ENCODE assay signal across 11 cellular contexts in the genomic region with DNA sequence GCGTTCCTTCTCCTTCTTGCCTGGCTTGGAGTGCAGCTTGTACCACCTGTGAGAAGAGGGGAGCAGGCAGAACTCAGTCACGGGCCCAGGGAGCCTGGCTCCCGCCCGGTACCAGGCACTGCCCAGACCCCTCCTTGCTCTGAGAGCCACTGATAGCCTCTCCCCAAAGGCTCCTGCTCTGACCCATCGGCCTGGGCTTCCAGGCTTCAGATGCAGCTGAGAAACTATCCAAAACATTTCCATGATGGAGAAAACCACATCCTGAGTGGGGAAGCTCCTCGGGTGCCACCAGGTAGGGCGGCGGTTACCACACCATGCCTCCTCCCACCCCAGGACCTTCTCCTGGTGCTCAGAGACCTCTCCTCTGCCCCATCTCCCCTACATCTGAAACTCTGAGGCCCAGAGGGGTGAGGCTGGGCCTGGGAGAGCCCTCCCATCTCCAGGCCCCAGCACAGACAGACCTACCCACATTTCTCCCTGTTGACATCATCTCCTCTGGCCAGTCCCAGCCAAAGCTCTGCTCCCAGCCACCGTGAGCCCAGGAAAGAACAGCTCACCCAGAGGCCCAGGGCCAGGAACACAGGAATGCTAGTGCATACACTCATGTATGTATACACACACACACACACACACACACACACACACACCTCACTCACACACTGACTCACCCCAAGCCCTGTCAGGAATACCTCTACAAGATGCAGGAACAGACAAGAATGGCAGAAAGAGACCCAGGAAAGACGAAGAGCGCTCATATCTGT. TPM values are rescaled to one million over a fixed set of nuclear protein-coding genes. Genes with fewer than 3 reads are reported as not detected.
A peak's percentile ranks its signal among the peaks of the same experiment; 100 is the strongest.
DNase-seq lines count a peak whose midpoint lies in the region; ATAC-seq, FAIRE-seq and TF ChIP-seq lines count a peak whose summit lies in the region.
"Had no signal": no experiment of that assay in that cellular context is flagged by ENCODE, and none has a peak within 500 bp of the region (broad histone marks: within the 10 kb centered on the region; RNA-seq: fewer than 3 reads in every experiment).

No MANE protein-coding gene starts in this region.

- POLR2A ChIA-PET in Caco-2 (lab: Charles Lee): no interaction called here

- H3K36me3 ChIP-seq in Caco-2 (ENCODE audit: control insufficient read depth, insufficient read depth, low read length): no peaks in the 10 kb centered on the region
- peaks cover 0 to 2% of the 10 kb centered on the region in 2 donors for H3K36me3 ChIP-seq in small intestine (ENCODE audit: control insufficient read depth in 2 of 2, insufficient read depth in 2 of 2, low read length in 2 of 2)

- 82 to 93% (median 83%) methylated on average over 11 of the region's 11 CpGs for WGBS in small intestine, 3 donors

- no peak for ATAC-seq in HG03135 (IDR thresholded peaks at IDR 0.05; ENCODE audit: unreplicated experiment)

- H3K4me1 Mint-ChIP-seq in Caco-2 (ENCODE audit: low read depth, unreplicated experiment): peaks cover 24% of the 10 kb centered on the region

- no peak overlapping the region for H3K4me3 Mint-ChIP-seq in Caco-2 (ENCODE audit: unreplicated experiment)
- H3K4me3 Mint-ChIP-seq: activated CD4-positive, alpha-beta memory T cell treated with anti-CD3 and anti-CD28 coated beads for 36 hours had no signal

- no peak overlapping the region for H3K27ac ChIP-seq in small intestine (ENCODE audit: low read depth in 1 of 2, low read length in 1 of 2)

- H3K4me1 ChIP-seq in Caco-2: peaks cover 47% of the 10 kb centered on the region
- no peaks in the 10 kb centered on the region for H3K4me1 ChIP-seq in small intestine (ENCODE audit: control insufficient read depth in 2 of 2, insufficient read depth in 1 of 2, low read depth in 1 of 2, low read length in 1 of 2)

- DNase-seq in Caco-2 (peak; percentile 63 to 73), SW 1271 (lab: John Stamatoyannopoulos, UW) (peak; percentile 43 to 73), foreskin fibroblast (peak; percentile 99), posterior vena cava (ENCODE audit: low spot score) (peak; percentile 93), small intestine (no peak)
- no peak for DNase-seq in stimulated activated CD4-positive, alpha-beta T cell treated with anti-CD3 and anti-CD28 coated beads, Interleukin-2, amount 100 ng/mL, for 24 hours
- DNase-seq in activated naive CD4-positive, alpha-beta T cell treated with Interleukin-2 at 50 U/mL for 16 hours: no peak
- DNase-seq: activated CD4-positive, alpha-beta memory T cell treated with anti-CD3 and anti-CD28 coated beads for 36 hours; esophagus squamous epithelium had no signal

- no peaks in the 10 kb centered on the region for H3K27me3 ChIP-seq in Caco-2 (replicated peaks; ENCODE audit: control insufficient read depth, insufficient read depth, low read length)
- H3K27me3 ChIP-seq in small intestine (ENCODE audit: control insufficient read depth in 2 of 2, insufficient read depth in 2 of 2, low read length in 2 of 2): no peaks in the 10 kb centered on the region
- H3K27me3 ChIP-seq: esophagus squamous epithelium had no signal

- H3K4me3 ChIP-seq in Caco-2 (ENCODE audit: low read depth, low read length) (no peak overlapping the region), foreskin fibroblast (ENCODE audit: low read depth in 1 of 2, low read length in 2 of 2) (no peak overlapping the region), small intestine (ENCODE audit: low read depth in 1 of 2, low read length in 2 of 2) (no peak overlapping the region)
- H3K4me3 ChIP-seq: esophagus squamous epithelium had no signal

- H3K27ac Mint-ChIP-seq in Caco-2 (ENCODE audit: unreplicated experiment): peak overlapping the region; percentile 40
- H3K27ac Mint-ChIP-seq: activated CD4-positive, alpha-beta memory T cell treated with anti-CD3 and anti-CD28 coated beads for 36 hours had no signal

- no peak for TF ChIP-seq CTCF in Caco-2 (IDR thresholded peaks at IDR 0.05; ENCODE audit: insufficient read depth in 1 of 2, low read depth in 1 of 2, low read length in 1 of 2, severe bottlenecking in 1 of 2, unreplicated experiment in 1 of 2)
- TF ChIP-seq CTCF in foreskin fibroblast (IDR thresholded peaks at IDR 0.05; ENCODE audit: low read depth, low read length): no peak

- H3K9me3 ChIP-seq in Caco-2: no peaks in the 10 kb centered on the region
- H3K9me3 ChIP-seq in small intestine (ENCODE audit: control insufficient read depth, low read depth): no peaks in the 10 kb centered on the region
- H3K9me3 ChIP-seq: esophagus squamous epithelium had no signal

- peaks cover 5% of the 10 kb centered on the region for H3K36me3 Mint-ChIP-seq in Caco-2 (ENCODE audit: insufficient read depth, unreplicated experiment)
- H3K36me3 Mint-ChIP-seq: activated CD4-positive, alpha-beta memory T cell treated with anti-CD3 and anti-CD28 coated beads for 36 hours had no signal

- H3K27me3 Mint-ChIP-seq in Caco-2 (ENCODE audit: insufficient read depth, unreplicated experiment): no peaks in the 10 kb centered on the region
- H3K27me3 Mint-ChIP-seq: activated CD4-positive, alpha-beta memory T cell treated with anti-CD3 and anti-CD28 coated beads for 36 hours had no signal

- FAIRE-seq in small intestine (lab: Jason Lieb, UNC): no peak
- FAIRE-seq: G401.6 had no signal

- no TSS peak for BruUV-seq in Caco-2 (replicated peaks; lab: Mats Ljungman, UMichigan)

- intact Hi-C loops in Caco-2 (cut with micrococcal nuclease; ENCODE audit: unreplicated experiment): loop anchor here (5.0 kb wide), 1 partner anchor 178 kb away; no protein-coding TSS in a partner anchor
- intact Hi-C loops in posterior vena cava (cut with DNase I): no loop called here

- CTCF ChIA-PET in Caco-2 (lab: Charles Lee): interaction anchor here (0.7 to 1.5 kb wide), 2 partner anchors 23 to 88 kb away, joined by 3 read pairs; a partner anchor contains a TSS

- H3K9me3 Mint-ChIP-seq in Caco-2 (ENCODE audit: unreplicated experiment): no peaks in the 10 kb centered on the region
- H3K9me3 Mint-ChIP-seq: activated CD4-positive, alpha-beta memory T cell treated with anti-CD3 and anti-CD28 coated beads for 36 hours had no signal

RNA-seq across cellular contexts. Expression of a gene that starts 17.9 kb away (rescaled TPM):
- total RNA-seq in Caco-2 (2022) (26.8 and 31.3 TPM in 2 replicates), posterior vena cava (10 to 100 TPM; 10.3 to 10.9 TPM)
- 10 to 100 TPM in 1 of 3 donors, 1 to 10 TPM in 2; 5.4 to 11.1 (median 8.5) TPM for polyA plus RNA-seq in small intestine

RNA-seq across cellular contexts. Expression of a gene that starts 23.3 kb away (rescaled TPM):
- 17.3 and 17.4 TPM in 2 replicates for total RNA-seq in Caco-2 (2022)
- total RNA-seq in posterior vena cava: 10 to 100 TPM; 29.3 to 39.2 TPM
- 10 to 100 TPM in 1 of 3 donors, 1 to 10 TPM in 2; 5.1 to 11.5 (median 5.1) TPM for polyA plus RNA-seq in small intestine

Comparison
In these comparisons a context has a peak if more than half of its experiments do, and no peak if none do; other contexts are left out.
1. DNase-seq: peak in Caco-2 (2 of 2), SW 1271 (2 of 2), foreskin fibroblast (2 of 2) and posterior vena cava (single experiment); none in stimulated activated CD4-positive, alpha-beta T cell treated with anti-CD3 and anti-CD28 coated beads, Interleukin-2, amount 100 ng/mL, for 24 hours (0 of 2), activated naive CD4-positive, alpha-beta T cell treated with Interleukin-2 at 50 U/mL for 16 hours (single experiment) and small intestine (single experiment).